In genomic region chr2:160408205-160408561, GRCh38 we compare ENCODE assay signal across 8 cellular contexts.
DNase-seq lines count a peak whose midpoint lies in the region; ATAC-seq and TF ChIP-seq lines count a peak whose summit lies in the region.

No MANE protein-coding gene starts in this region.

- no peak for ATAC-seq in naive thymus-derived CD4-positive, alpha-beta T cell

- H3K4me1 ChIP-seq in A673 (ENCODE audit: insufficient read depth, low read length, poor library complexity, severe bottlenecking) (peaks cover 58% of the 10 kb centered on the region), colonic mucosa (peaks cover 6% of the 10 kb centered on the region)
- peaks cover 56 to 65% of the 10 kb centered on the region in 2 donors for H3K4me1 ChIP-seq in naive thymus-derived CD4-positive, alpha-beta T cell (ENCODE audit: control insufficient read depth in 2 of 2, insufficient read depth in 2 of 2, low read length in 2 of 2)

- no peaks in the 10 kb centered on the region for H3K9me3 ChIP-seq in A673 (ENCODE audit: low read depth, low read length, poor library complexity, severe bottlenecking)
- H3K9me3 ChIP-seq in KOPT-K1 (ENCODE audit: insufficient read depth, low read length, poor library complexity, severe bottlenecking) = no peaks in the 10 kb centered on the region
- H3K9me3 ChIP-seq in colonic mucosa = no peaks in the 10 kb centered on the region
- H3K9me3 ChIP-seq in naive thymus-derived CD4-positive, alpha-beta T cell (ENCODE audit: control insufficient read depth in 2 of 3, low read length in 3 of 3) = no peaks in the 10 kb centered on the region

- BruUV-seq in A673 (replicated peaks; lab: Mats Ljungman, UMichigan) = no TSS peak

- POLR2A ChIA-PET in A673 (lab: Charles Lee; ENCODE audit: low non-redundant PET) = interaction anchor here (0.7 kb wide), 1 partner anchor 10 kb away, joined by 5 read pairs; no protein-coding TSS in a partner anchor
- POLR2A ChIA-PET in naive thymus-derived CD4-positive, alpha-beta T cell (lab: Charles Lee) = interaction anchor here (0.6 to 5.9 kb wide), 9 partner anchors 14 to 138 kb away, joined by 3 to 57 read pairs (median 3); no protein-coding TSS in a partner anchor

- peaks cover 0 to 4% (median 0%) of the 10 kb centered on the region in 5 donors for H3K27me3 Mint-ChIP-seq in naive thymus-derived CD4-positive, alpha-beta T cell

- peak overlapping the region; percentile 85 for H3K4me3 ChIP-seq in A673 (ENCODE audit: low read depth, low read length, poor library complexity, severe bottlenecking)
- peak overlapping the region; percentile 6 for H3K4me3 ChIP-seq in colonic mucosa
- no peak overlapping the region for H3K4me3 ChIP-seq in naive thymus-derived CD4-positive, alpha-beta T cell (ENCODE audit: low read length)

- H3K27me3 ChIP-seq in A673 (replicated peaks; ENCODE audit: insufficient read depth, low read depth, low read length, poor library complexity) (no peaks in the 10 kb centered on the region), colonic mucosa (peaks cover 11% of the 10 kb centered on the region)
- no peaks in the 10 kb centered on the region for H3K27me3 ChIP-seq in naive thymus-derived CD4-positive, alpha-beta T cell (ENCODE audit: control insufficient read depth in 2 of 2, insufficient read depth in 2 of 2, low read length in 2 of 2)

- H3K4me3 Mint-ChIP-seq in naive thymus-derived CD4-positive, alpha-beta T cell = peak overlapping the region; percentile 79 to 99 (median 90)

- intact Hi-C loops in A673 (cut with micrococcal nuclease; ENCODE audit: unreplicated experiment) = loop anchor here (5.0 kb wide), 1 partner anchor 84 kb away; the partner anchor contains the start of gene RBMS1
- intact Hi-C loops in colonic mucosa (cut with DNase I) = no loop called here
- intact Hi-C loops in naive thymus-derived CD4-positive, alpha-beta T cell (cut with micrococcal nuclease) = loop anchor here (5.0 kb wide), 7 partner anchors 64 to 899 kb away; partner anchors contain the start of genes MARCHF7 (in 1 of the 2), PSMD14 (in 1 of the 2) and TANK (in 1 of the 2)

- peaks cover 0 to 6% (median 0%) of the 10 kb centered on the region in 11 donors for H3K9me3 Mint-ChIP-seq in naive thymus-derived CD4-positive, alpha-beta T cell

- peaks cover 0 to 22% (median 0%) of the 10 kb centered on the region in 5 donors for H3K36me3 Mint-ChIP-seq in naive thymus-derived CD4-positive, alpha-beta T cell

- H3K9ac ChIP-seq in colonic mucosa (ENCODE audit: low read depth in 2 of 2, low read length in 2 of 2) = peak overlapping the region in 1 of 2 donors; percentile 55

- CTCF ChIA-PET in A673 (lab: Charles Lee) = interaction anchor here (0.9 kb wide), 1 partner anchor 25 kb away, joined by 3 read pairs; no protein-coding TSS in a partner anchor
- CTCF ChIA-PET in naive thymus-derived CD4-positive, alpha-beta T cell (lab: Charles Lee) = interaction anchor here (0.6 to 1.1 kb wide), 3 partner anchors 20 to 77 kb away, joined by 3 to 4 read pairs (median 4); no protein-coding TSS in a partner anchor

- H3K36me3 ChIP-seq in A673 (ENCODE audit: insufficient read depth, low read length, poor library complexity, severe bottlenecking) (no peaks in the 10 kb centered on the region), KOPT-K1 (ENCODE audit: insufficient read depth, low read length) (no peaks in the 10 kb centered on the region), colonic mucosa (no peaks in the 10 kb centered on the region)
- no peaks in the 10 kb centered on the region for H3K36me3 ChIP-seq in naive thymus-derived CD4-positive, alpha-beta T cell (ENCODE audit: control insufficient read depth in 2 of 3, insufficient read depth in 3 of 3, low read length in 3 of 3)

- DNase-seq in A673 (ENCODE audit: low spot score) = no peak
- DNase-seq in colonic mucosa = peak; percentile 31
- DNase-seq in naive thymus-derived CD4-positive, alpha-beta T cell = no peak
- DNase-seq in NCI-H69 (lab: John Stamatoyannopoulos, UW) = no peak
- DNase-seq in activated CD4-positive, CD25-positive, alpha-beta regulatory T cell (lab: John Stamatoyannopoulos, UW) = no peak
- no peak for DNase-seq in C1 segment of cervical spinal cord (lab: John Stamatoyannopoulos, UW)
- no peak for DNase-seq in COLO668 (lab: John Stamatoyannopoulos, UW; ENCODE audit: unreplicated experiment)

- peaks cover 51 to 89% (median 80%) of the 10 kb centered on the region in 7 donors for H3K4me1 Mint-ChIP-seq in naive thymus-derived CD4-positive, alpha-beta T cell

- TF ChIP-seq CTCF in A673 (conservative IDR thresholded peaks at IDR 0.05; ENCODE audit: low read depth, low read length) = no peak
- no peak for TF ChIP-seq CTCF in colonic mucosa (IDR thresholded peaks at IDR 0.05)

- H3K27ac Mint-ChIP-seq in naive thymus-derived CD4-positive, alpha-beta T cell = peak overlapping the region; percentile 86 to 96 (median 94)

- H3K27ac ChIP-seq in A673 (ENCODE audit: low read depth, low read length, poor library complexity, severe bottlenecking) (peak overlapping the region; percentile 55), KOPT-K1 (ENCODE audit: low read depth, low read length, poor library complexity, severe bottlenecking) (peak overlapping the region; percentile 77), colonic mucosa (peak overlapping the region; percentile 27)
- peak overlapping the region; percentile 64 for H3K27ac ChIP-seq in naive thymus-derived CD4-positive, alpha-beta T cell (ENCODE audit: low read depth, low read length)

Comparison
In these comparisons a context has a peak if more than half of its experiments do, and no peak if none do; other contexts are left out.
1. H3K27ac ChIP-seq: peak in every context shown above with its lines; median percentile 77 in KOPT-K1; 64 in naive thymus-derived CD4-positive, alpha-beta T cell; 55 in A673; 27 in colonic mucosa.